Comparison of ENCODE assay signal across 9 cellular contexts in genomic region chr10:3774018-3774813, GRCh38. TPM values are rescaled to one million over a fixed set of nuclear protein-coding genes. Genes with fewer than 3 reads are reported as not detected.
DNase-seq lines count a peak whose midpoint lies in the region; FAIRE-seq and TF ChIP-seq lines count a peak whose summit lies in the region.
"Had no signal": no experiment of that assay in that cellular context is flagged by ENCODE, and none has a peak within 500 bp of the region (broad histone marks: within the 10 kb centered on the region; RNA-seq: fewer than 3 reads in every experiment).

No MANE protein-coding gene starts in this region.

- H2BK12ac ChIP-seq in trophoblast cell (ENCODE audit: low read length), result peak overlapping the region; percentile 45

- no peak overlapping the region for H3K4me2 ChIP-seq in trophoblast cell (ENCODE audit: low read length)
- H3K4me2 ChIP-seq: KMS-11 had no signal

- peak overlapping the region; percentile 7 for H3K4me3 Mint-ChIP-seq in activated CD4-positive, alpha-beta memory T cell treated with anti-CD3 and anti-CD28 coated beads for 36 hours

- peak overlapping the region; percentile 64 for H3K27ac Mint-ChIP-seq in activated CD4-positive, alpha-beta memory T cell treated with anti-CD3 and anti-CD28 coated beads for 36 hours

- H3K36me3 Mint-ChIP-seq in activated CD4-positive, alpha-beta memory T cell treated with anti-CD3 and anti-CD28 coated beads for 36 hours, result peaks cover 50% of the 10 kb centered on the region

- no peak; the same call in none of the 2 replicates for TF ChIP-seq POLR2A in GM12891 (IDR thresholded peaks at IDR 0.05; ENCODE audit: low read depth, low read length)

- no peak for FAIRE-seq in GM12891 (lab: Jason Lieb, UNC)

- peak overlapping the region; percentile 43 for H4K91ac ChIP-seq in trophoblast cell (ENCODE audit: low read depth, low read length)

- H3K27me3 ChIP-seq in esophagus (ENCODE audit: control insufficient read depth in 1 of 2, insufficient read depth in 2 of 2, low read length in 2 of 2), result no peaks in the 10 kb centered on the region
- no peaks in the 10 kb centered on the region for H3K27me3 ChIP-seq in trophoblast cell (ENCODE audit: insufficient read depth, low read length)

- H3K9me3 ChIP-seq in esophagus (ENCODE audit: control insufficient read depth in 2 of 2, insufficient read depth in 1 of 2, low read depth in 1 of 2, low read length in 1 of 2), result no peaks in the 10 kb centered on the region
- no peaks in the 10 kb centered on the region for H3K9me3 ChIP-seq in trophoblast cell (ENCODE audit: insufficient read depth, low read depth, low read length)

- H2AFZ ChIP-seq in trophoblast cell (ENCODE audit: insufficient read depth, low read length, poor library complexity), result no peak overlapping the region

- H2BK5ac ChIP-seq in trophoblast cell (ENCODE audit: low read depth, low read length, poor library complexity), result no peak overlapping the region

- H3K4me3 ChIP-seq in esophagus (ENCODE audit: low read depth in 1 of 2, low read length in 2 of 2) (no peak overlapping the region), trophoblast cell (ENCODE audit: low read depth, low read length) (no peak overlapping the region)

- H3K4me1 ChIP-seq in esophagus (ENCODE audit: control insufficient read depth in 2 of 2, insufficient read depth in 2 of 2, low read length in 1 of 2), result peaks cover 5 to 10% of the 10 kb centered on the region in 2 donors
- H3K4me1 ChIP-seq in trophoblast cell (ENCODE audit: control insufficient read depth in 1 of 2, insufficient read depth in 2 of 2, low read length in 2 of 2), result peaks cover 2 to 8% of the 10 kb centered on the region in 2 experiments

- no peak overlapping the region for H3K9ac ChIP-seq in trophoblast cell (ENCODE audit: low read length)
- H3K9ac ChIP-seq: KMS-11 had no signal

- no peaks in the 10 kb centered on the region for H3K27me3 Mint-ChIP-seq in activated CD4-positive, alpha-beta memory T cell treated with anti-CD3 and anti-CD28 coated beads for 36 hours

- no peak overlapping the region for H2BK120ac ChIP-seq in trophoblast cell (ENCODE audit: insufficient read depth, low read length, poor library complexity)

- CTCF ChIA-PET in activated CD4-positive, alpha-beta memory T cell treated with anti-CD3 and anti-CD28 coated beads for 36 hours (lab: Charles Lee), result interaction anchor here (0.5 to 1.9 kb wide), 6 partner anchors 9 to 997 kb away, joined by 3 to 8 read pairs (median 4); no protein-coding TSS in a partner anchor

- H3K27ac ChIP-seq in esophagus (ENCODE audit: low read depth in 2 of 2, low read length in 1 of 2), result peak overlapping the region; percentile 16 to 61
- peak overlapping the region; percentile 7 for H3K27ac ChIP-seq in trophoblast cell (ENCODE audit: low read depth, low read length)
- H3K27ac ChIP-seq: KMS-11 had no signal

- POLR2A ChIA-PET in activated CD4-positive, alpha-beta memory T cell treated with anti-CD3 and anti-CD28 coated beads for 36 hours (lab: Charles Lee), result interaction anchor here (1.0 to 5.7 kb wide), 11 partner anchors 9 to 576 kb away, joined by 3 to 49 read pairs (median 8); partner anchors contain the start of gene KLF6

- no peak overlapping the region for H4K12ac ChIP-seq in trophoblast cell (ENCODE audit: low read depth, low read length)

- intact Hi-C loops in activated CD4-positive, alpha-beta memory T cell treated with anti-CD3 and anti-CD28 coated beads for 36 hours (cut with micrococcal nuclease), result loop anchor here (1.0 kb wide), 1 partner anchor 9 kb away; no protein-coding TSS in a partner anchor

- H3K18ac ChIP-seq in trophoblast cell (ENCODE audit: low read length), result no peak overlapping the region

- no peaks in the 10 kb centered on the region for H3K9me3 Mint-ChIP-seq in activated CD4-positive, alpha-beta memory T cell treated with anti-CD3 and anti-CD28 coated beads for 36 hours

- no peak overlapping the region for H3K4ac ChIP-seq in trophoblast cell (ENCODE audit: low read depth, low read length)

- peaks cover 2% of the 10 kb centered on the region for H3K79me2 ChIP-seq in trophoblast cell (ENCODE audit: control insufficient read depth, insufficient read depth, low read length, poor library complexity)

- no peak for DNase-seq in GM12891 (ENCODE audit: insufficient read length, low spot score)
- DNase-seq in activated CD4-positive, alpha-beta memory T cell treated with anti-CD3 and anti-CD28 coated beads for 36 hours, result no peak
- peak; percentile 77 for DNase-seq in trophoblast cell
- DNase-seq in epidermal melanocyte (ENCODE audit: insufficient read length, low spot score), result no peak
- DNase-seq in NCI-H128 (lab: John Stamatoyannopoulos, UW; ENCODE audit: unreplicated experiment), result no peak
- no peak for DNase-seq in OCI-M1 (lab: John Stamatoyannopoulos, UW)
- no peak for DNase-seq in glomerular visceral epithelial cell (ENCODE audit: extremely low spot score)

- peaks cover 5% of the 10 kb centered on the region for H3K79me1 ChIP-seq in trophoblast cell (ENCODE audit: low read length)

- no peak overlapping the region for H3K23ac ChIP-seq in trophoblast cell (ENCODE audit: low read length)

- WGBS in esophagus, 2 donors, result 94 to 95% methylated on average over 17 of the region's 17 CpGs
- no CpG with 5 or more reads among the region's 17 CpGs for WGBS in trophoblast cell (ENCODE audit: extremely low coverage, insufficient coverage, insufficient read length)

- no peak overlapping the region for H3K14ac ChIP-seq in trophoblast cell (ENCODE audit: low read length)

- peak overlapping the region; percentile 52 for H2AK5ac ChIP-seq in trophoblast cell (ENCODE audit: low read length)

- H4K8ac ChIP-seq in trophoblast cell (ENCODE audit: low read depth, low read length), result no peak overlapping the region

- H3K4me1 Mint-ChIP-seq in activated CD4-positive, alpha-beta memory T cell treated with anti-CD3 and anti-CD28 coated beads for 36 hours (ENCODE audit: low read depth), result peaks cover 57% of the 10 kb centered on the region

- H3K36me3 ChIP-seq in esophagus (ENCODE audit: control insufficient read depth in 2 of 2, insufficient read depth in 2 of 2, low read length in 1 of 2), result peaks cover 2 to 8% of the 10 kb centered on the region in 2 donors
- H3K36me3 ChIP-seq in trophoblast cell (ENCODE audit: control insufficient read depth in 1 of 2, insufficient read depth in 2 of 2, low read length in 2 of 2), result peaks cover 12 to 16% of the 10 kb centered on the region in 2 experiments

TF ChIP-seq in GM12891, 5 proteins besides CTCF, POLR2A, EP300 and RAD21:
- TF ChIP-seq POLR2AphosphoS5 (IDR thresholded peaks at IDR 0.05; ENCODE audit: low read depth, low read length) (peak; percentile 66; the same call in 1 of the 2 replicates), PAX5 (IDR thresholded peaks at IDR 0.05; ENCODE audit: insufficient read depth, low read length, severe bottlenecking) (no peak)
TF ChIP-seq in GM12891: peak in this region for 1.

RNA-seq across cellular contexts. Expression of gene KLF6, which starts 10.8 kb away (rescaled TPM):
- polyA plus RNA-seq in GM12891 (2012; ENCODE audit: low read depth, missing spikeins), result 67.9 TPM
- total RNA-seq in activated CD4-positive, alpha-beta memory T cell treated with anti-CD3 and anti-CD28 coated beads for 36 hours, result 100 to 1,000 TPM; 144 to 151 TPM
- 10 to 100 TPM; 41.6 to 44.7 TPM for polyA plus RNA-seq in esophagus
- 113 TPM in 2 replicates for polyA plus RNA-seq in trophoblast cell (2013)

Comparison
In these comparisons a context has a peak if more than half of its experiments do, and no peak if none do; other contexts are left out.
1. DNase-seq: peak in trophoblast cell (2 of 2); none in GM12891 (single experiment), activated CD4-positive, alpha-beta memory T cell treated with anti-CD3 and anti-CD28 coated beads for 36 hours (single experiment), epidermal melanocyte (single experiment), NCI-H128 (single experiment), OCI-M1 (single experiment) and glomerular visceral epithelial cell (single experiment).